17 cellular contexts compared by ENCODE assay signal in the genomic region with DNA sequence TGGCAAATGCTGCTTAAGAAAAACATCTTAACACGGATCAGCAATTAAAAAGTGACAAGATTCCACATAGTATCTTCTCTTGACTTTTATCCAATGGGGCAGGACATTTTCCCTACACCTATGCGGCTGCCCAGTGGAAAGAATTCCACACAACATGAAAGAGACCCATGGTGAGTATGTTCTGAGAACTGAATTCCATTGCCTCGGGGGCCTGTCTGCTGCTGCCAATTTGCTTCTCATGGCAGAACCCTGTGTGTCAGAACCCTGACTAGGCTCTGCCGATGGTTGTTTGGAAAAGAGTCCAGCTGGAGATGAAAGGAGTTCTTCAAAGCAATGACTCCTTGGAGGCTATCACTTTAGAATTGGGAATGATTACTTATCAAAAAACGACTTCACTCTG.
DNase-seq lines count a peak whose midpoint lies in the region; ATAC-seq and TF ChIP-seq lines count a peak whose summit lies in the region.
"Had no signal": no experiment of that assay in that cellular context is flagged by ENCODE, and none has a peak within 500 bp of the region (broad histone marks: within the 10 kb centered on the region; RNA-seq: fewer than 3 reads in every experiment).

No MANE protein-coding gene starts in this region.

- no peak for DNase-seq in activated naive CD4-positive, alpha-beta T cell treated with anti-CD3 and anti-CD28 coated beads, Interleukin-2, amount 10 ng/mL, durations not matched to agents 7 days and 5 days
- no peak for DNase-seq in activated naive CD4-positive, alpha-beta T cell (lab: John Stamatoyannopoulos, UW)
- DNase-seq in SK-MEL-5 (ENCODE audit: low read depth, low spot score) = peak; percentile 26
- peak in 1 of 2 donors; percentile 54 for DNase-seq in foreskin keratinocyte
- peak; percentile 26 for DNase-seq in renal cortical epithelial cell (ENCODE audit: low read depth)
- no peak for DNase-seq in activated CD4-positive, alpha-beta memory T cell treated with anti-CD3 and anti-CD28 coated beads, Interleukin-2, amount 10 ng/mL, durations not matched to agents 7 days and 5 days
- DNase-seq in SW480 (ENCODE audit: low spot score) = no peak
- DNase-seq: 8988T, C1 segment of cervical spinal cord, Calu3, KG1, MM.1S, NCI-H1694 treated with DMSO at 0.1 percent for 48 hours, NCI-H446 treated with DMSO at 0.1 percent for 48 hours, NCI-H774 had no signal

- no peak overlapping the region for H3K27ac ChIP-seq in foreskin keratinocyte

- POLR2A ChIA-PET in activated CD4-positive, alpha-beta memory T cell treated with anti-CD3 and anti-CD28 coated beads, Interleukin-2, amount 10 ng/mL, durations not matched to agents 7 days and 5 days (lab: Charles Lee) = no interaction called here

- H3K4me1 Mint-ChIP-seq in activated naive CD4-positive, alpha-beta T cell treated with anti-CD3 and anti-CD28 coated beads, Interleukin-2, amount 10 ng/mL, durations not matched to agents 7 days and 5 days = peaks cover 10% of the 10 kb centered on the region
- no peaks in the 10 kb centered on the region for H3K4me1 Mint-ChIP-seq in activated CD4-positive, alpha-beta memory T cell treated with anti-CD3 and anti-CD28 coated beads, Interleukin-2, amount 10 ng/mL, durations not matched to agents 7 days and 5 days

- no peaks in the 10 kb centered on the region for H3K27me3 ChIP-seq in foreskin keratinocyte

- no peak overlapping the region for H3K4me3 Mint-ChIP-seq in activated naive CD4-positive, alpha-beta T cell treated with anti-CD3 and anti-CD28 coated beads, Interleukin-2, amount 10 ng/mL, durations not matched to agents 7 days and 5 days
- H3K4me3 Mint-ChIP-seq in activated CD4-positive, alpha-beta memory T cell treated with anti-CD3 and anti-CD28 coated beads, Interleukin-2, amount 10 ng/mL, durations not matched to agents 7 days and 5 days = no peak overlapping the region

- peak overlapping the region; percentile 24 for H3K27ac Mint-ChIP-seq in activated naive CD4-positive, alpha-beta T cell treated with anti-CD3 and anti-CD28 coated beads, Interleukin-2, amount 10 ng/mL, durations not matched to agents 7 days and 5 days
- H3K27ac Mint-ChIP-seq in activated CD4-positive, alpha-beta memory T cell treated with anti-CD3 and anti-CD28 coated beads, Interleukin-2, amount 10 ng/mL, durations not matched to agents 7 days and 5 days = no peak overlapping the region

- CTCF ChIA-PET in activated naive CD4-positive, alpha-beta T cell treated with anti-CD3 and anti-CD28 coated beads, Interleukin-2, amount 10 ng/mL, durations not matched to agents 7 days and 5 days (lab: Charles Lee) = no interaction called here
- CTCF ChIA-PET in activated CD4-positive, alpha-beta memory T cell treated with anti-CD3 and anti-CD28 coated beads, Interleukin-2, amount 10 ng/mL, durations not matched to agents 7 days and 5 days (lab: Charles Lee) = no interaction called here

- no peaks in the 10 kb centered on the region for H3K4me1 ChIP-seq in foreskin keratinocyte

- in situ Hi-C loops in SK-MEL-5 (cut with HindIII; ENCODE audit: low pct_unique_long_range_greater_than_20kb, low sequenced_read_pairs) = no loop called here

- no peaks in the 10 kb centered on the region for H3K9me3 Mint-ChIP-seq in activated naive CD4-positive, alpha-beta T cell treated with anti-CD3 and anti-CD28 coated beads, Interleukin-2, amount 10 ng/mL, durations not matched to agents 7 days and 5 days
- no peaks in the 10 kb centered on the region for H3K9me3 Mint-ChIP-seq in activated CD4-positive, alpha-beta memory T cell treated with anti-CD3 and anti-CD28 coated beads, Interleukin-2, amount 10 ng/mL, durations not matched to agents 7 days and 5 days

- peak; percentile 36 for ATAC-seq in foreskin keratinocyte
- ATAC-seq in HG03139 (IDR thresholded peaks at IDR 0.05; ENCODE audit: unreplicated experiment) = no peak
- ATAC-seq: Right ventricle myocardium inferior had no signal

- H3K27me3 Mint-ChIP-seq in activated naive CD4-positive, alpha-beta T cell treated with anti-CD3 and anti-CD28 coated beads, Interleukin-2, amount 10 ng/mL, durations not matched to agents 7 days and 5 days = no peaks in the 10 kb centered on the region
- H3K27me3 Mint-ChIP-seq in activated CD4-positive, alpha-beta memory T cell treated with anti-CD3 and anti-CD28 coated beads, Interleukin-2, amount 10 ng/mL, durations not matched to agents 7 days and 5 days = no peaks in the 10 kb centered on the region

- peaks cover 64% of the 10 kb centered on the region for H3K36me3 Mint-ChIP-seq in activated naive CD4-positive, alpha-beta T cell treated with anti-CD3 and anti-CD28 coated beads, Interleukin-2, amount 10 ng/mL, durations not matched to agents 7 days and 5 days
- peaks cover 30% of the 10 kb centered on the region for H3K36me3 Mint-ChIP-seq in activated CD4-positive, alpha-beta memory T cell treated with anti-CD3 and anti-CD28 coated beads, Interleukin-2, amount 10 ng/mL, durations not matched to agents 7 days and 5 days (ENCODE audit: low read depth)

- TF ChIP-seq CTCF in foreskin keratinocyte (conservative IDR thresholded peaks at IDR 0.05) = no peak

Comparison
In these comparisons a context has a peak if more than half of its experiments do, and no peak if none do; other contexts are left out.
1. DNase-seq: peak in SK-MEL-5 (single experiment) and renal cortical epithelial cell (single experiment); none in activated naive CD4-positive, alpha-beta T cell treated with anti-CD3 and anti-CD28 coated beads, Interleukin-2, amount 10 ng/mL, durations not matched to agents 7 days and 5 days (single experiment), activated naive CD4-positive, alpha-beta T cell (0 of 4), activated CD4-positive, alpha-beta memory T cell treated with anti-CD3 and anti-CD28 coated beads, Interleukin-2, amount 10 ng/mL, durations not matched to agents 7 days and 5 days (single experiment) and SW480 (single experiment).